In genomic region chr10:103367782-103368518, GRCh38 we compare ENCODE assay signal across 8 cellular contexts. TPM values are rescaled to one million over a fixed set of nuclear protein-coding genes. Genes with fewer than 3 reads are reported as not detected.
DNase-seq lines count a peak whose midpoint lies in the region; ATAC-seq and TF ChIP-seq lines count a peak whose summit lies in the region.

Gene TAF5 (plus strand): TSS chr10:103367976. CDS start chr10:103367990, 14 bp downstream.

- H3K4me3 ChIP-seq in ectodermal cell (ENCODE audit: insufficient read depth, low read depth, low read length): peak within 1 kb of the TSS; percentile 83
- peak within 1 kb of the TSS; percentile 100 for H3K4me3 ChIP-seq in lower lobe of right lung

- 0% methylated on average over 81 of the region's 81 CpGs for WGBS in ectodermal cell, 2 experiments

- no peaks in the 10 kb centered on the region for H3K27me3 ChIP-seq in ectodermal cell (ENCODE audit: control insufficient read depth, insufficient read depth, low read length, poor library complexity, severe bottlenecking)
- no peaks in the 10 kb centered on the region for H3K27me3 ChIP-seq in lower lobe of right lung (ENCODE audit: low read depth)

- TF ChIP-seq CTCF in GM20000 (IDR thresholded peaks at IDR 0.05; ENCODE audit: extremely low read depth, missing control alignments) (no peak), lower lobe of right lung (IDR thresholded peaks at IDR 0.05) (no peak)

- peak within 1 kb of the TSS; percentile 18 for H3K27ac ChIP-seq in ectodermal cell (ENCODE audit: insufficient read depth, low read depth, low read length, poor library complexity, severe bottlenecking)
- H3K27ac ChIP-seq in lower lobe of right lung: peak within 1 kb of the TSS; percentile 88

- peak; percentile 93 to 97 for ATAC-seq in lower lobe of right lung

- H3K9me3 ChIP-seq in ectodermal cell (ENCODE audit: control insufficient read depth, low read length) (no peaks in the 10 kb centered on the region), lower lobe of right lung (no peaks in the 10 kb centered on the region)

- DNase-seq in COLO668 (lab: John Stamatoyannopoulos, UW; ENCODE audit: unreplicated experiment) (peak; percentile 87), GM20000 (ENCODE audit: low spot score) (peak; percentile 92), HS-5 (ENCODE audit: low read depth) (peak; percentile 83), NK-92 (lab: John Stamatoyannopoulos, UW; ENCODE audit: unreplicated experiment) (peak; percentile 7), lower lobe of right lung (peak; percentile 93)
- peak; percentile 76 to 80 for DNase-seq in activated CD8-positive, alpha-beta memory T cell treated with anti-CD3 and anti-CD28 coated beads for 1 hour (ENCODE audit: extremely low read depth in 1 of 2, low read depth in 1 of 2)
- DNase-seq in stimulated activated CD4-positive, alpha-beta T cell treated with anti-CD3 and anti-CD28 coated beads, TNF-alpha, amount 100 ng/mL, for 1 hour (ENCODE audit: low read depth in 3 of 3, low spot score in 1 of 3): peak; percentile 69 to 77 (median 70)

- intact Hi-C loops in lower lobe of right lung (cut with DNase I): no loop called here

- H3K36me3 ChIP-seq in ectodermal cell (ENCODE audit: control insufficient read depth, insufficient read depth, low read length) (no peaks in the 10 kb centered on the region), lower lobe of right lung (peaks cover under 1% of the 10 kb centered on the region)

- H3K4me1 ChIP-seq in ectodermal cell (ENCODE audit: control insufficient read depth, insufficient read depth, low read length) (peaks cover 3% of the 10 kb centered on the region), lower lobe of right lung (peaks cover 22% of the 10 kb centered on the region)

RNA-seq across cellular contexts. Expression of gene TAF5, which starts in this region (rescaled TPM):
- polyA plus RNA-seq in ectodermal cell (2013, experiment 1 of 4): 16.0 TPM
- polyA plus RNA-seq in ectodermal cell (2013, experiment 2 of 4): 12.3 TPM
- polyA plus RNA-seq in ectodermal cell (2013, experiment 3 of 4): 10.1 TPM
- 10.9 TPM for polyA plus RNA-seq in ectodermal cell (2013, experiment 4 of 4)
- 4.8 TPM for total RNA-seq in lower lobe of right lung

Comparison
In these comparisons a context has a peak if more than half of its experiments do, and no peak if none do; other contexts are left out.
1. Peak in every context shown above with its lines: DNase-seq, ATAC-seq, H3K4me3 ChIP-seq and H3K27ac ChIP-seq.
2. DNase-seq: peak in every context shown above with its lines; median percentile 93 in lower lobe of right lung; 92 in GM20000; 87 in COLO668; 83 in HS-5; 78 in activated CD8-positive, alpha-beta memory T cell treated with anti-CD3 and anti-CD28 coated beads for 1 hour; 70 in stimulated activated CD4-positive, alpha-beta T cell treated with anti-CD3 and anti-CD28 coated beads, TNF-alpha, amount 100 ng/mL, for 1 hour; 7 in NK-92.